In genomic region chr7:148698397-148699023, GRCh38 we compare ENCODE assay signal across 8 cellular contexts. TPM values are rescaled to one million over a fixed set of nuclear protein-coding genes. Genes with fewer than 3 reads are reported as not detected.
DNase-seq lines count a peak whose midpoint lies in the region; ATAC-seq and TF ChIP-seq lines count a peak whose summit lies in the region.

Gene CUL1, plus strand, starts transcription at chr7:148698903. Its CDS starts 31,220 bp downstream, at chr7:148730123.

- H3K9me3 Mint-ChIP-seq in Calu3 (ENCODE audit: low read depth, unreplicated experiment) (no peaks in the 10 kb centered on the region), natural killer cell (no peaks in the 10 kb centered on the region)
- no peaks in the 10 kb centered on the region for H3K9me3 Mint-ChIP-seq in activated T-helper 1 cell treated with anti-CD3 and anti-CD28 coated beads, Interleukin-12 subunit alpha, Interleukin-12 subunit beta, Interleukin-2, Interleukin-4 antibody, amounts not matched to agents 30 ng/mL and 10 ng/mL and 1 ng/mL, durations not matched to agents 14 hours and 24 hours and 36 hours

- H3K4me2 ChIP-seq in PC-3 (ENCODE audit: low read length) (peak within 1 kb of the TSS; percentile 80), fibroblast of lung (ENCODE audit: extremely low read depth, insufficient read depth, low read length) (peak within 1 kb of the TSS; percentile 73)

- peak within 1 kb of the TSS; percentile 90 for H3K27ac Mint-ChIP-seq in Calu3 (ENCODE audit: unreplicated experiment)
- peak within 1 kb of the TSS; percentile 97 for H3K27ac Mint-ChIP-seq in activated T-helper 1 cell treated with anti-CD3 and anti-CD28 coated beads, Interleukin-12 subunit alpha, Interleukin-12 subunit beta, Interleukin-2, Interleukin-4 antibody, amounts not matched to agents 30 ng/mL and 10 ng/mL and 1 ng/mL, durations not matched to agents 14 hours and 24 hours and 36 hours
- H3K27ac Mint-ChIP-seq in natural killer cell = peak within 1 kb of the TSS; percentile 81 to 88

- ATAC-seq in GM19468 (IDR thresholded peaks at IDR 0.05; ENCODE audit: extremely low read depth, unreplicated experiment) (peak; percentile 38), PC-3 (peak; percentile 77), natural killer cell (peak; percentile 78 to 88 (median 84))
- ATAC-seq in stimulated activated naive CD8-positive, alpha-beta T cell treated with anti-CD3 and anti-CD28 coated beads, Interleukin-15, Interleukin-2, amounts not matched to agents 100 U/mL and 50 U/mL, for 24 hours = peak; percentile 74

- BruUV-seq in Calu3 (replicated peaks; lab: Mats Ljungman, UMichigan) = no TSS peak
- no TSS peak for BruUV-seq in PC-3 (replicated peaks; lab: Mats Ljungman, UMichigan)

- intact Hi-C loops in Calu3 (cut with micrococcal nuclease; ENCODE audit: unreplicated experiment) (no loop called here), PC-3 (cut with micrococcal nuclease) (loop anchor here (2.0 to 5.0 kb wide), 2 partner anchors 46 to 124 kb away; no protein-coding TSS in a partner anchor), natural killer cell (cut with micrococcal nuclease) (loop anchor here (5.0 to 10.0 kb wide), 2 partner anchors 74 kb away; no protein-coding TSS in a partner anchor)
- intact Hi-C loops in activated T-helper 1 cell treated with anti-CD3 and anti-CD28 coated beads, Interleukin-12 subunit alpha, Interleukin-12 subunit beta, Interleukin-2, Interleukin-4 antibody, amounts not matched to agents 30 ng/mL and 10 ng/mL and 1 ng/mL, durations not matched to agents 14 hours and 24 hours and 36 hours (cut with micrococcal nuclease) = loop anchor here (1.0 to 5.0 kb wide), 4 partner anchors 71 to 330 kb away; partner anchors contain the start of gene PDIA4

- H2AFZ ChIP-seq in PC-3 (ENCODE audit: low read length) (peak within 1 kb of the TSS; percentile 87), fibroblast of lung (ENCODE audit: low read length) (peak within 1 kb of the TSS; percentile 29)

- H3F3A ChIP-seq in PC-3 (ENCODE audit: low read length, unreplicated experiment) = no peaks in the 10 kb centered on the region

- DNase-seq in Calu3 (peak; percentile 84), HPDE6-E6E7 (ENCODE audit: extremely low spot score) (peak; percentile 64), PC-3 (peak; percentile 66), fibroblast of lung (ENCODE audit: low read depth in 2 of 2) (peak; percentile 70 to 72), natural killer cell (peak; percentile 72)
- peak; percentile 83 for DNase-seq in activated T-helper 1 cell treated with anti-CD3 and anti-CD28 coated beads, Interleukin-12 subunit alpha, Interleukin-12 subunit beta, Interleukin-2, Interleukin-4 antibody, amounts not matched to agents 30 ng/mL and 10 ng/mL and 1 ng/mL, durations not matched to agents 14 hours and 24 hours and 36 hours (ENCODE audit: low spot score)
- DNase-seq in stimulated activated naive CD8-positive, alpha-beta T cell treated with anti-CD3 and anti-CD28 coated beads, Interleukin-15, Interleukin-2, amounts not matched to agents 100 U/mL and 50 U/mL, for 24 hours = peak; percentile 87

- H3K27me3 ChIP-seq in PC-3 (ENCODE audit: low read length) (no peaks in the 10 kb centered on the region), fibroblast of lung (ENCODE audit: control insufficient read depth, insufficient read depth, low read length) (no peaks in the 10 kb centered on the region)

- H3K4me3 ChIP-seq in PC-3 (ENCODE audit: low read length) (peak within 1 kb of the TSS; percentile 81), fibroblast of lung (replicated peaks in 1 of 4; ENCODE audit: control extremely low read depth in 1 of 4, insufficient read depth in 1 of 4, low read depth in 3 of 4, low read length in 4 of 4) (peak within 1 kb of the TSS; percentile 70 to 91 (median 76))

- peaks cover 35% of the 10 kb centered on the region for H4K20me1 ChIP-seq in PC-3 (ENCODE audit: low read length)
- peaks cover 8% of the 10 kb centered on the region for H4K20me1 ChIP-seq in fibroblast of lung (ENCODE audit: control insufficient read depth, extremely low read depth, insufficient read depth, low read length)

- POLR2A ChIA-PET in PC-3 (lab: Charles Lee; ENCODE audit: unreplicated experiment) = interaction anchor here (0.6 to 0.7 kb wide), 3 partner anchors 162 to 307 kb away, joined by 4 to 16 read pairs (median 12); no protein-coding TSS in a partner anchor

- H3K4me1 ChIP-seq in PC-3 (ENCODE audit: insufficient read depth, low read length) (peaks cover 33% of the 10 kb centered on the region), fibroblast of lung (ENCODE audit: control insufficient read depth, extremely low read depth, insufficient read depth, low read length) (peaks cover 13% of the 10 kb centered on the region)

- peak within 1 kb of the TSS; percentile 95 for H3K9ac ChIP-seq in PC-3 (ENCODE audit: low read length)
- peak within 1 kb of the TSS; percentile 94 for H3K9ac ChIP-seq in fibroblast of lung (ENCODE audit: insufficient read depth, low read length)

- H3K79me2 ChIP-seq in PC-3 (ENCODE audit: low read length) = peaks cover 60% of the 10 kb centered on the region
- H3K79me2 ChIP-seq in fibroblast of lung (ENCODE audit: control insufficient read depth, insufficient read depth, low read length) = peaks cover 46% of the 10 kb centered on the region

- no peaks in the 10 kb centered on the region for H3K27me3 Mint-ChIP-seq in Calu3 (ENCODE audit: unreplicated experiment)
- peaks cover 3% of the 10 kb centered on the region for H3K27me3 Mint-ChIP-seq in activated T-helper 1 cell treated with anti-CD3 and anti-CD28 coated beads, Interleukin-12 subunit alpha, Interleukin-12 subunit beta, Interleukin-2, Interleukin-4 antibody, amounts not matched to agents 30 ng/mL and 10 ng/mL and 1 ng/mL, durations not matched to agents 14 hours and 24 hours and 36 hours (ENCODE audit: insufficient read depth)
- no peaks in the 10 kb centered on the region for H3K27me3 Mint-ChIP-seq in natural killer cell (ENCODE audit: low read depth in 2 of 2)

- H3K27ac ChIP-seq in PC-3 (ENCODE audit: low read length) (peak within 1 kb of the TSS; percentile 65), fibroblast of lung (ENCODE audit: insufficient read depth, low read length) (peak within 1 kb of the TSS; percentile 91)

- H3K4me1 Mint-ChIP-seq in Calu3 (ENCODE audit: low read depth, unreplicated experiment) = peaks cover 49% of the 10 kb centered on the region
- peaks cover 59% of the 10 kb centered on the region for H3K4me1 Mint-ChIP-seq in activated T-helper 1 cell treated with anti-CD3 and anti-CD28 coated beads, Interleukin-12 subunit alpha, Interleukin-12 subunit beta, Interleukin-2, Interleukin-4 antibody, amounts not matched to agents 30 ng/mL and 10 ng/mL and 1 ng/mL, durations not matched to agents 14 hours and 24 hours and 36 hours (ENCODE audit: low read depth)
- peaks cover 42 to 49% of the 10 kb centered on the region in 2 donors for H3K4me1 Mint-ChIP-seq in natural killer cell

- TF ChIP-seq CTCF in Calu3 (IDR thresholded peaks at IDR 0.05; ENCODE audit: unreplicated experiment) = no peak
- no peak for TF ChIP-seq CTCF in PC-3 (conservative IDR thresholded peaks at IDR 0.05; ENCODE audit: low read depth, low read length)
- TF ChIP-seq CTCF in fibroblast of lung (conservative IDR thresholded peaks at IDR 0.05 in 1 of 2, IDR thresholded peaks at IDR 0.05 in 1 of 2; ENCODE audit: low read depth in 1 of 2, low read length in 2 of 2) = no peak
- TF ChIP-seq CTCF in natural killer cell (IDR thresholded peaks at IDR 0.05) = no peak

- CTCF ChIA-PET in Calu3 (lab: Charles Lee) = interaction anchor here (0.7 to 1.1 kb wide), 2 partner anchors 114 to 279 kb away, joined by 7 to 8 read pairs; no protein-coding TSS in a partner anchor
- CTCF ChIA-PET in PC-3 (lab: Charles Lee) = interaction anchor here (0.5 to 1.2 kb wide), 3 partner anchors 123 to 510 kb away, joined by 4 to 14 read pairs (median 7); no protein-coding TSS in a partner anchor

- H3K36me3 ChIP-seq in PC-3 (ENCODE audit: low read depth, low read length) = no peaks in the 10 kb centered on the region
- H3K36me3 ChIP-seq in fibroblast of lung (ENCODE audit: control insufficient read depth, insufficient read depth, low read length) = no peaks in the 10 kb centered on the region

- H3K9me3 ChIP-seq in PC-3 (ENCODE audit: low read length) (no peaks in the 10 kb centered on the region), fibroblast of lung (ENCODE audit: control insufficient read depth, insufficient read depth, low read depth, low read length) (no peaks in the 10 kb centered on the region)

- H3K4me3 Mint-ChIP-seq in Calu3 (ENCODE audit: low read depth, unreplicated experiment) (peak within 1 kb of the TSS; percentile 79), natural killer cell (peak within 1 kb of the TSS; percentile 95)
- peak within 1 kb of the TSS; percentile 99 for H3K4me3 Mint-ChIP-seq in activated T-helper 1 cell treated with anti-CD3 and anti-CD28 coated beads, Interleukin-12 subunit alpha, Interleukin-12 subunit beta, Interleukin-2, Interleukin-4 antibody, amounts not matched to agents 30 ng/mL and 10 ng/mL and 1 ng/mL, durations not matched to agents 14 hours and 24 hours and 36 hours

- H3K36me3 Mint-ChIP-seq in Calu3 (ENCODE audit: insufficient read depth, unreplicated experiment) (peaks cover 39% of the 10 kb centered on the region), natural killer cell (no peaks in the 10 kb centered on the region)
- H3K36me3 Mint-ChIP-seq in activated T-helper 1 cell treated with anti-CD3 and anti-CD28 coated beads, Interleukin-12 subunit alpha, Interleukin-12 subunit beta, Interleukin-2, Interleukin-4 antibody, amounts not matched to agents 30 ng/mL and 10 ng/mL and 1 ng/mL, durations not matched to agents 14 hours and 24 hours and 36 hours (ENCODE audit: low read depth) = peaks cover 14% of the 10 kb centered on the region

- H3K9me2 ChIP-seq in PC-3 (replicated peaks; ENCODE audit: low read length) = no peaks in the 10 kb centered on the region

RNA-seq across cellular contexts. Expression of gene CUL1, which starts in this region (rescaled TPM):
- total RNA-seq in Calu3 (2022) (37.8 and 39.4 TPM in 2 replicates), PC-3 (2014; rRNA removed) (38.0 and 43.6 TPM in 2 replicates), fibroblast of lung (39.8 and 47.9 TPM in 2 replicates), natural killer cell (10 to 100 TPM; 37.4 to 45.1 (median 43.2) TPM)
- 79.3 and 81.3 TPM in 2 replicates for total RNA-seq in activated T-helper 1 cell treated with anti-CD3 and anti-CD28 coated beads, Interleukin-12 subunit alpha, Interleukin-12 subunit beta, Interleukin-2, Interleukin-4 antibody, amounts not matched to agents 30 ng/mL and 10 ng/mL and 1 ng/mL, durations not matched to agents 14 hours and 24 hours and 36 hours
- polyA plus RNA-seq in fibroblast of lung = 52.3 and 55.5 TPM in 2 replicates
- 37.9 and 41.8 TPM in 2 replicates for polyA plus RNA-seq in fibroblast of lung (2012)
- 15.5 and 21.2 TPM in 2 replicates for polyA minus RNA-seq in fibroblast of lung (ENCODE audit: low replicate concordance)

Comparison
In these comparisons a context has a peak if more than half of its experiments do, and no peak if none do; other contexts are left out.
1. Peak in every context shown above with its lines: DNase-seq, ATAC-seq, H3K4me3 ChIP-seq and H3K27ac ChIP-seq.